Comparison of ENCODE assay signal across 16 cellular contexts in the genomic region with DNA sequence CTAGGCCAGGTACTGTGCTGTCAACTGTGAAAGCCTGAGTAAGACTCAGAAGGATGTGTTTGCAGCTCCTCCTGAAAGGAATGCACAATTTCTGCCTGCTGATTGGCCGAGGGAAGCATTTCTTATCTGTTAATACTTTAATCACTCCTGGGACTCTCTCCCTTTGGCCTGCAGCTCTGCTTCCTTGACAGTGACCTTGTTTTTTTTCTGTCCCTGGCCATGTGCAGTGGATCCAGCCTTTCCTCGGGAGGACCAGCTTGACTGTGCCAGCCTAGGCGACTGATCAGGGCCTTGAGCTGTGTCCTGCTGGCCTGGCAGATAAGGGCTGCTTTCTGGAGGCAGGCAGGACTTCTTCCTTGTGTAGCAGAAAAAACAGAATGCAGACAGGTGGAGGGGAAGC. TPM values are rescaled to one million over a fixed set of nuclear protein-coding genes. Genes with fewer than 3 reads are reported as not detected.
DNase-seq lines count a peak whose midpoint lies in the region; ATAC-seq, FAIRE-seq and TF ChIP-seq lines count a peak whose summit lies in the region.
"Had no signal": no experiment of that assay in that cellular context is flagged by ENCODE, and none has a peak within 500 bp of the region (broad histone marks: within the 10 kb centered on the region; RNA-seq: fewer than 3 reads in every experiment).

No MANE protein-coding gene starts in this region.

- peak overlapping the region; percentile 50; the same call in 1 of the 2 replicates for H3K27ac ChIP-seq in DND-41 (ENCODE audit: low read length)
- H3K27ac ChIP-seq in small intestine (ENCODE audit: low read depth in 1 of 2, low read length in 1 of 2) = no peak overlapping the region
- H3K27ac ChIP-seq in sigmoid colon = peak overlapping the region in 2 of 4 donors; percentile 10 to 20

- H3K4me3 ChIP-seq in DND-41 (ENCODE audit: low read depth in 1 of 2, low read length in 2 of 2) (no peak overlapping the region), small intestine (ENCODE audit: low read depth in 1 of 2, low read length in 2 of 2) (no peak overlapping the region), sigmoid colon (no peak overlapping the region)

- H3K79me2 ChIP-seq in DND-41 (ENCODE audit: insufficient read depth, low read length) = peaks cover 100% of the 10 kb centered on the region

- DNase-seq in DND-41 (peak; percentile 2), cerebellar cortex (ENCODE audit: low spot score) (peak; percentile 96), left colon (no peak), small intestine (peak; percentile 79), sigmoid colon (no peak), dermis blood vessel endothelial cell (no peak), DMS153 (lab: John Stamatoyannopoulos, UW) (no peak)
- DNase-seq: activated CD4-positive, alpha-beta T cell treated with anti-CD3 and anti-CD28 coated beads for 1 hour; activated T-cell treated with anti-CD3 and anti-CD28 coated beads, Interleukin-2, amount 50 U/mL, for 72 hours; AML-193; aorta; glutamatergic neuron; NCI-H2081 treated with DMSO at 0.1 percent for 48 hours; stimulated activated CD8-positive, alpha-beta memory T cell treated with anti-CD3 and anti-CD28 coated beads, Interleukin-4, amount 100 ng/mL, for 48 hours had no signal

- FAIRE-seq in small intestine (lab: Jason Lieb, UNC) = no peak
- FAIRE-seq: H54 had no signal

- H4K20me1 ChIP-seq in DND-41 (ENCODE audit: insufficient read depth, low read length) = peaks cover 82% of the 10 kb centered on the region

- intact Hi-C loops in left colon (cut with DNase I, micrococcal nuclease) (no loop called here), sigmoid colon (cut with DNase I) (no loop called here)

- H3K4me2 ChIP-seq in DND-41 (ENCODE audit: insufficient read depth, low read length) = no peak overlapping the region

- no peak overlapping the region for H3K9ac ChIP-seq in DND-41 (ENCODE audit: low read depth, low read length)

- WGBS in small intestine, 3 donors = 10 to 44% (median 25%) methylated on average over 3 of the region's 3 CpGs
- WGBS in sigmoid colon, 2 donors = 26 to 57% methylated on average over 3 of the region's 3 CpGs

- TF ChIP-seq EP300 in sigmoid colon (IDR thresholded peaks at IDR 0.05) = no peak

- H3K27me3 ChIP-seq in DND-41 (ENCODE audit: insufficient read depth, low read length, poor library complexity) (no peaks in the 10 kb centered on the region), small intestine (ENCODE audit: control insufficient read depth in 2 of 2, insufficient read depth in 2 of 2, low read length in 2 of 2) (no peaks in the 10 kb centered on the region), sigmoid colon (no peaks in the 10 kb centered on the region)

- TF ChIP-seq POLR2A in sigmoid colon (IDR thresholded peaks at IDR 0.05) = no peak

- no peaks in the 10 kb centered on the region for H3K9me3 ChIP-seq in DND-41 (ENCODE audit: insufficient read depth, low read length, severe bottlenecking)
- no peaks in the 10 kb centered on the region for H3K9me3 ChIP-seq in small intestine (ENCODE audit: control insufficient read depth, low read depth)
- no peaks in the 10 kb centered on the region for H3K9me3 ChIP-seq in sigmoid colon

- ATAC-seq in DND-41 (ENCODE audit: insufficient read depth, low read depth) (no peak), left colon (peak; percentile 77), HG02852 (IDR thresholded peaks at IDR 0.05; ENCODE audit: unreplicated experiment) (no peak)
- ATAC-seq: activated T-cell treated with anti-CD3 and anti-CD28 coated beads, Interleukin-2, amount 50 U/mL, for 72 hours had no signal

- TF ChIP-seq CTCF in DND-41 (IDR thresholded peaks at IDR 0.05; ENCODE audit: borderline replicate concordance, extremely low read depth, low read length, poor library complexity, severe bottlenecking) (no peak), sigmoid colon (IDR thresholded peaks at IDR 0.05) (no peak)

- H3K36me3 ChIP-seq in DND-41 (ENCODE audit: insufficient read depth, low read length) = peaks cover 60% of the 10 kb centered on the region
- no peaks in the 10 kb centered on the region for H3K36me3 ChIP-seq in small intestine (ENCODE audit: control insufficient read depth in 2 of 2, insufficient read depth in 2 of 2, low read length in 2 of 2)
- no peaks in the 10 kb centered on the region for H3K36me3 ChIP-seq in sigmoid colon

- H3K4me1 ChIP-seq in DND-41 (ENCODE audit: insufficient read depth, low read length) (peaks cover 73% of the 10 kb centered on the region), small intestine (ENCODE audit: control insufficient read depth in 2 of 2, insufficient read depth in 1 of 2, low read depth in 1 of 2, low read length in 1 of 2) (no peaks in the 10 kb centered on the region), sigmoid colon (peaks cover 0 to 13% (median 8%) of the 10 kb centered on the region in 4 donors)

- no peak overlapping the region for H2AFZ ChIP-seq in DND-41 (ENCODE audit: low read depth, low read length)

RNA-seq across cellular contexts. Expression of a gene that starts 10.0 kb away (rescaled TPM):
- total RNA-seq in left colon (10 to 100 TPM; 20.7 to 21.2 TPM), sigmoid colon (10 to 100 TPM in 3 of 4 donors, 1 to 10 TPM in 1; 5.7 to 14.2 (median 12.3) TPM), dermis blood vessel endothelial cell (23.6 and 25.2 TPM in 2 replicates)
- polyA plus RNA-seq in small intestine (1 to 10 TPM; 1.4 to 3.7 (median 1.6) TPM), sigmoid colon (10 to 100 TPM in 1 of 3 donors, 1 to 10 TPM in 2; 4.8 to 13.2 (median 8.4) TPM)

RNA-seq across cellular contexts. Expression of a gene that starts 49.6 kb away (rescaled TPM):
- total RNA-seq in left colon (10 to 100 TPM in 1 of 2 donors, 1 to 10 TPM in 1; 7.8 to 10.9 TPM), sigmoid colon (10 to 100 TPM in 3 of 4 donors, 1 to 10 TPM in 1; 7.2 to 13.2 (median 11.3) TPM), dermis blood vessel endothelial cell (0.28 and 1.2 TPM in 2 replicates)
- polyA plus RNA-seq in small intestine (1 to 10 TPM in 2 of 3 donors, under 1 TPM in 1; 0.81 to 2.6 (median 1.1) TPM), sigmoid colon (10 to 100 TPM in 2 of 3 donors, 1 to 10 TPM in 1; 1.2 to 22.3 (median 14.3) TPM)

Comparison
In these comparisons a context has a peak if more than half of its experiments do, and no peak if none do; other contexts are left out.
1. DNase-seq: peak in DND-41 (single experiment), cerebellar cortex (single experiment) and small intestine (single experiment); none in left colon (0 of 2), sigmoid colon (single experiment), dermis blood vessel endothelial cell (single experiment) and DMS153 (single experiment).